9 cellular contexts compared by ENCODE assay signal in genomic region chr1:66932291-66932690, GRCh38. TPM values are rescaled to one million over a fixed set of nuclear protein-coding genes. Genes with fewer than 3 reads are reported as not detected.
A peak's percentile ranks its signal among the peaks of the same experiment; 100 is the strongest.
DNase-seq lines count a peak whose midpoint lies in the region; ATAC-seq and TF ChIP-seq lines count a peak whose summit lies in the region.
"Had no signal": no experiment of that assay in that cellular context is flagged by ENCODE, and none has a peak within 500 bp of the region (broad histone marks: within the 10 kb centered on the region; RNA-seq: fewer than 3 reads in every experiment).

No MANE protein-coding gene starts in this region.

- H3K4me2 ChIP-seq in hepatocyte = peak overlapping the region; percentile 83

- H3K27ac ChIP-seq in hepatocyte = no peak overlapping the region
- H3K27ac ChIP-seq in thoracic aorta = no peak overlapping the region

- peaks cover 86% of the 10 kb centered on the region for H3K79me2 ChIP-seq in hepatocyte

- H3K4me1 ChIP-seq in hepatocyte (ENCODE audit: insufficient read depth) (peaks cover 21% of the 10 kb centered on the region), thoracic aorta (ENCODE audit: control insufficient read depth in 1 of 2, low read depth in 2 of 2) (peaks cover 42 to 52% of the 10 kb centered on the region in 2 donors)

- no peak for ATAC-seq in T-helper 17 cell
- no peak for ATAC-seq in thoracic aorta (ENCODE audit: insufficient number of reproducible peaks, low FRiP score, low read depth)
- ATAC-seq in GM18868 (IDR thresholded peaks at IDR 0.05; ENCODE audit: unreplicated experiment) = no peak

- no peak overlapping the region for H2AFZ ChIP-seq in hepatocyte

- H3K36me3 Mint-ChIP-seq in activated naive CD4-positive, alpha-beta T cell treated with anti-CD3 and anti-CD28 coated beads for 36 hours (ENCODE audit: low read depth) = peaks cover 30% of the 10 kb centered on the region
- H3K36me3 Mint-ChIP-seq in T-helper 17 cell (ENCODE audit: low read depth) = peaks cover 2% of the 10 kb centered on the region

- intact Hi-C loops in activated naive CD4-positive, alpha-beta T cell treated with anti-CD3 and anti-CD28 coated beads for 36 hours (cut with micrococcal nuclease) = loop anchor here (5.0 to 10.0 kb wide), 4 partner anchors 340 to 1867 kb away; no protein-coding TSS in a partner anchor

- DNase-seq in activated naive CD4-positive, alpha-beta T cell treated with anti-CD3 and anti-CD28 coated beads for 36 hours = no peak
- no peak for DNase-seq in activated naive CD4-positive, alpha-beta T cell treated with Interleukin-2 at 50 U/mL for 16 hours
- DNase-seq in T-helper 17 cell (no peak), hepatocyte (ENCODE audit: low spot score) (no peak), thoracic aorta (ENCODE audit: low spot score) (no peak), iPS-NIHi11 (ENCODE audit: low spot score) (no peak)
- no peak for DNase-seq in stimulated activated CD8-positive, alpha-beta memory T cell treated with anti-CD3 and anti-CD28 coated beads, Interleukin-4, amount 100 ng/mL, for 48 hours
- DNase-seq: COR-L47 had no signal

- H3K27ac Mint-ChIP-seq in activated naive CD4-positive, alpha-beta T cell treated with anti-CD3 and anti-CD28 coated beads for 36 hours = peak overlapping the region; percentile 84
- H3K27ac Mint-ChIP-seq in T-helper 17 cell = peak overlapping the region; percentile 93

- no peak for TF ChIP-seq CTCF in hepatocyte (IDR thresholded peaks at IDR 0.05; ENCODE audit: poor library complexity)
- no peak for TF ChIP-seq CTCF in thoracic aorta (IDR thresholded peaks at IDR 0.05)

- H4K20me1 ChIP-seq in hepatocyte (ENCODE audit: insufficient read depth, poor library complexity, severe bottlenecking) = peaks cover 27% of the 10 kb centered on the region

- CTCF ChIA-PET in activated naive CD4-positive, alpha-beta T cell treated with anti-CD3 and anti-CD28 coated beads for 36 hours (lab: Charles Lee) = no interaction called here

- H3K27me3 ChIP-seq in hepatocyte (no peaks in the 10 kb centered on the region), thoracic aorta (replicated peaks; ENCODE audit: insufficient read depth) (no peaks in the 10 kb centered on the region)

- H3K9me2 ChIP-seq in hepatocyte (replicated peaks; ENCODE audit: insufficient read depth) = no peaks in the 10 kb centered on the region

- H3K9me3 ChIP-seq in T-helper 17 cell (ENCODE audit: control insufficient read depth, low read length, poor library complexity, severe bottlenecking) = no peaks in the 10 kb centered on the region
- no peaks in the 10 kb centered on the region for H3K9me3 ChIP-seq in hepatocyte (ENCODE audit: low read depth)
- H3K9me3 ChIP-seq in thoracic aorta = no peaks in the 10 kb centered on the region

- H3K4me1 Mint-ChIP-seq in activated naive CD4-positive, alpha-beta T cell treated with anti-CD3 and anti-CD28 coated beads for 36 hours (ENCODE audit: low read depth) = peaks cover 60% of the 10 kb centered on the region
- H3K4me1 Mint-ChIP-seq in T-helper 17 cell = peaks cover 37% of the 10 kb centered on the region

- no peaks in the 10 kb centered on the region for H3K9me3 Mint-ChIP-seq in activated naive CD4-positive, alpha-beta T cell treated with anti-CD3 and anti-CD28 coated beads for 36 hours

- no peaks in the 10 kb centered on the region for H3K27me3 Mint-ChIP-seq in activated naive CD4-positive, alpha-beta T cell treated with anti-CD3 and anti-CD28 coated beads for 36 hours (ENCODE audit: low read depth)
- no peaks in the 10 kb centered on the region for H3K27me3 Mint-ChIP-seq in T-helper 17 cell

- H3K4me3 ChIP-seq in hepatocyte = peak overlapping the region; percentile 63
- H3K4me3 ChIP-seq in thoracic aorta = peak overlapping the region; percentile 97

- H3K36me3 ChIP-seq in hepatocyte (replicated peaks; ENCODE audit: insufficient read depth, low read depth) (no peaks in the 10 kb centered on the region), thoracic aorta (no peaks in the 10 kb centered on the region)

- H3K4me3 Mint-ChIP-seq in activated naive CD4-positive, alpha-beta T cell treated with anti-CD3 and anti-CD28 coated beads for 36 hours = peak overlapping the region; percentile 75
- peak overlapping the region; percentile 83 for H3K4me3 Mint-ChIP-seq in T-helper 17 cell

- 61% methylated on average over 2 of the region's 2 CpGs for WGBS in hepatocyte (ENCODE audit: low lambda C conversion rate, missing lambda C conversion rate)

RNA-seq across cellular contexts. Expression of gene MIER1, which starts 7.5 kb away (rescaled TPM):
- 10 to 100 TPM; 56.5 to 58.3 TPM for total RNA-seq in activated naive CD4-positive, alpha-beta T cell treated with anti-CD3 and anti-CD28 coated beads for 36 hours
- total RNA-seq in T-helper 17 cell (10 to 100 TPM; 82.4 to 90.5 TPM), hepatocyte (41.9 and 42.2 TPM in 2 replicates), thoracic aorta (10 to 100 TPM; 46.0 to 50.9 TPM)
- 17.9 and 19.3 TPM in 2 replicates for polyA plus RNA-seq in hepatocyte

RNA-seq across cellular contexts. Expression of gene DNAI4, which starts 7.6 kb away (rescaled TPM):
- total RNA-seq in activated naive CD4-positive, alpha-beta T cell treated with anti-CD3 and anti-CD28 coated beads for 36 hours = 1 to 10 TPM in 1 of 2 experiments, under 1 TPM in 1; 0.83 to 1.5 TPM
- 1 to 10 TPM; 5.2 to 7.2 TPM for total RNA-seq in T-helper 17 cell
- total RNA-seq in hepatocyte = 5.9 and 7.6 TPM in 2 replicates
- 2.9 and 3.1 TPM in 2 replicates for polyA plus RNA-seq in hepatocyte
- 1 to 10 TPM; 1.9 to 5.9 TPM for total RNA-seq in thoracic aorta
